ENCODE assay signal across 12 cellular contexts in the genomic region with DNA sequence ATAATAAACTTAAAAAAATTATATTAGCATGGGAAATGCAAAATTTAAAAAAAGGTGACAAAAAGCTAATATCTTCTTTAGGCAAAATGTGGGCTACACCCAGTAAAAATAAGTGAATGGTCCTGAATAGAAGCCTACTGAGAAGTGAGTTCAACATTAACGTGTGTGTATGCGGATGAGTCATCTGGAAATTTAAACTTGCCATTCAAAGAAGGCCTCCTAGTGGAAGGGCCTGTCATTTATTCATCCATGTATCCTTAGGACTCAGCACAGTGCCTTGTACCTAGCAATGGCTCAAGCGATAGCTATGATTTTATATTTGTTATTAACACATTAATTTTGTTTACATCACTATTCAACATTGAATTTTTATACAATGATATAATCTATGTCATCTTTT.
DNase-seq lines count a peak whose midpoint lies in the region; TF ChIP-seq lines count a peak whose summit lies in the region.
"Had no signal": no experiment of that assay in that cellular context is flagged by ENCODE, and none has a peak within 500 bp of the region (broad histone marks: within the 10 kb centered on the region; RNA-seq: fewer than 3 reads in every experiment).

No MANE protein-coding gene starts in this region.

- H3K27me3 Mint-ChIP-seq in neural crest cell (ENCODE audit: low read depth): no peaks in the 10 kb centered on the region
- no peaks in the 10 kb centered on the region for H3K27me3 Mint-ChIP-seq in activated CD4-positive, alpha-beta memory T cell treated with anti-CD3 and anti-CD28 coated beads for 36 hours
- H3K27me3 Mint-ChIP-seq: activated B cell treated with CpG ODN at 0.5 μM for 24 hours; stimulated activated naive CD8-positive, alpha-beta T cell treated with anti-CD3 and anti-CD28 coated beads, Interleukin-15, Interleukin-2, amounts not matched to agents 100 ng/mL and 50 ng/mL, for 24 hours had no signal

- H3K4me1 Mint-ChIP-seq in neural crest cell: no peaks in the 10 kb centered on the region
- no peaks in the 10 kb centered on the region for H3K4me1 Mint-ChIP-seq in activated CD4-positive, alpha-beta memory T cell treated with anti-CD3 and anti-CD28 coated beads for 36 hours (ENCODE audit: low read depth)
- H3K4me1 Mint-ChIP-seq: activated B cell treated with CpG ODN at 0.5 μM for 24 hours, immature natural killer cell had no signal

- H3K4me3 ChIP-seq in choroid plexus epithelial cell (ENCODE audit: low read depth, low read length): no peak overlapping the region
- H3K4me3 ChIP-seq: colonic mucosa had no signal

- H3K4me3 Mint-ChIP-seq in neural crest cell: no peak overlapping the region
- no peak overlapping the region for H3K4me3 Mint-ChIP-seq in activated CD4-positive, alpha-beta memory T cell treated with anti-CD3 and anti-CD28 coated beads for 36 hours
- H3K4me3 Mint-ChIP-seq: activated B cell treated with CpG ODN at 0.5 μM for 24 hours; immature natural killer cell; stimulated activated naive CD8-positive, alpha-beta T cell treated with anti-CD3 and anti-CD28 coated beads, Interleukin-15, Interleukin-2, amounts not matched to agents 100 ng/mL and 50 ng/mL, for 24 hours had no signal

- TF ChIP-seq CTCF in choroid plexus epithelial cell (conservative IDR thresholded peaks at IDR 0.05; ENCODE audit: low read depth, low read length): peak; percentile 28
- TF ChIP-seq CTCF in neural crest cell (conservative IDR thresholded peaks at IDR 0.05): peak; percentile 22

- H3K27ac Mint-ChIP-seq in neural crest cell (ENCODE audit: unreplicated experiment): no peak overlapping the region
- no peak overlapping the region for H3K27ac Mint-ChIP-seq in activated CD4-positive, alpha-beta memory T cell treated with anti-CD3 and anti-CD28 coated beads for 36 hours
- H3K27ac Mint-ChIP-seq: activated B cell treated with CpG ODN at 0.5 μM for 24 hours; immature natural killer cell; stimulated activated naive CD8-positive, alpha-beta T cell treated with anti-CD3 and anti-CD28 coated beads, Interleukin-15, Interleukin-2, amounts not matched to agents 100 ng/mL and 50 ng/mL, for 24 hours had no signal

- POLR2A ChIA-PET in activated CD4-positive, alpha-beta memory T cell treated with anti-CD3 and anti-CD28 coated beads for 36 hours (lab: Charles Lee): no interaction called here

- peaks cover 16% of the 10 kb centered on the region for H3K9me3 Mint-ChIP-seq in neural crest cell
- H3K9me3 Mint-ChIP-seq in activated CD4-positive, alpha-beta memory T cell treated with anti-CD3 and anti-CD28 coated beads for 36 hours: no peaks in the 10 kb centered on the region
- H3K9me3 Mint-ChIP-seq: activated B cell treated with CpG ODN at 0.5 μM for 24 hours had no signal

- intact Hi-C loops in activated CD4-positive, alpha-beta memory T cell treated with anti-CD3 and anti-CD28 coated beads for 36 hours (cut with micrococcal nuclease): no loop called here

- DNase-seq in ELR (ENCODE audit: low read depth): peak; percentile 45
- DNase-seq in LoVo (ENCODE audit: low spot score): peak; percentile 11
- peak; percentile 38 for DNase-seq in choroid plexus epithelial cell (ENCODE audit: low read depth)
- DNase-seq in neural crest cell (ENCODE audit: low read depth, low spot score): no peak
- no peak for DNase-seq in GDM1 (lab: John Stamatoyannopoulos, UW)
- DNase-seq in activated gamma-delta T cell (lab: John Stamatoyannopoulos, UW): no peak
- DNase-seq in cerebellar nuclear complex (lab: John Stamatoyannopoulos, UW): no peak
- DNase-seq in activated CD4-positive, alpha-beta memory T cell treated with anti-CD3 and anti-CD28 coated beads for 36 hours: no peak
- DNase-seq: activated B cell treated with CpG ODN at 0.5 μM for 24 hours, colonic mucosa, immature natural killer cell had no signal

- H3K36me3 Mint-ChIP-seq in neural crest cell (ENCODE audit: low read depth): peaks cover 19% of the 10 kb centered on the region
- H3K36me3 Mint-ChIP-seq in activated CD4-positive, alpha-beta memory T cell treated with anti-CD3 and anti-CD28 coated beads for 36 hours: no peaks in the 10 kb centered on the region

- CTCF ChIA-PET in activated CD4-positive, alpha-beta memory T cell treated with anti-CD3 and anti-CD28 coated beads for 36 hours (lab: Charles Lee): no interaction called here

Comparison
In these comparisons a context has a peak if more than half of its experiments do, and no peak if none do; other contexts are left out.
1. DNase-seq: peak in ELR (single experiment), LoVo (single experiment) and choroid plexus epithelial cell (single experiment); none in neural crest cell (single experiment), GDM1 (single experiment), activated gamma-delta T cell (single experiment), cerebellar nuclear complex (0 of 2) and activated CD4-positive, alpha-beta memory T cell treated with anti-CD3 and anti-CD28 coated beads for 36 hours (single experiment).